In the genomic region with DNA sequence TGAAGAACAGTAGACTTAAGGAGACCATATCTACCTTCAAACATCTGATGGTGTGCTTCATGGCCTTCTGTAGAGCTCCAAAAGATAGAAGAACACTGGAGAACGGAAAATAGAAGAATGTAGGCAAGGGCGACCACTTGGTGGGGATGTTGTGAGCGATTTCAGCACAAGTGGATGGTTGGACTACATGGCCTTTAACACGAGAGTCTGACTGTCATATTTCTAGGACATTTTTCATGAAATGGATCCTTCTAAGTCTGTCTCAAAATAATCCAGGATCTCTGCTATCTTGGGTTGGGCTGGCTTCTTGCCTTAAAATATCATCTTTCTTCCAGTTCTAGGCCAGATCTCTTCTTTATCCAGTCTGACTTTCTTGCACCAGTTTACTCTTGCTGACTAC, we compare ENCODE assay signal across 12 cellular contexts. TPM values are rescaled to one million over a fixed set of nuclear protein-coding genes. Genes with fewer than 3 reads are reported as not detected.
DNase-seq lines count a peak whose midpoint lies in the region; ATAC-seq and TF ChIP-seq lines count a peak whose summit lies in the region.
"Had no signal": no experiment of that assay in that cellular context is flagged by ENCODE, and none has a peak within 500 bp of the region (broad histone marks: within the 10 kb centered on the region; RNA-seq: fewer than 3 reads in every experiment).

No MANE protein-coding gene starts in this region.

- no TSS peak for BruUV-seq in PC-3 (replicated peaks; lab: Mats Ljungman, UMichigan)

- CTCF ChIA-PET in PC-3 (lab: Charles Lee) = no interaction called here

- 0 out of 2 replicates have a peak, but pooled peaks cover 2% of the 10 kb centered on the region for H4K20me1 ChIP-seq in PC-3 (ENCODE audit: low read length)

- H3F3A ChIP-seq in PC-3 (ENCODE audit: low read length, unreplicated experiment) = no peaks in the 10 kb centered on the region

- H3K4me1 ChIP-seq in heart left ventricle (peaks cover 0 to 22% (median 4%) of the 10 kb centered on the region in 12 donors), right atrium auricular region (peaks cover 0 to 7% of the 10 kb centered on the region in 2 donors), PC-3 (ENCODE audit: insufficient read depth, low read length) (peaks cover 32% of the 10 kb centered on the region)
- H3K4me1 ChIP-seq: lower lobe of right lung had no signal

- peak overlapping the region; percentile 43; the same call in 1 of the 2 replicates for H3K9ac ChIP-seq in PC-3 (ENCODE audit: low read length)

- no peaks in the 10 kb centered on the region for H3K9me3 ChIP-seq in heart left ventricle
- no peaks in the 10 kb centered on the region for H3K9me3 ChIP-seq in right atrium auricular region
- H3K9me3 ChIP-seq in PC-3 (ENCODE audit: low read length) = no peaks in the 10 kb centered on the region
- H3K9me3 ChIP-seq: lower lobe of right lung had no signal

- no peaks in the 10 kb centered on the region for H3K36me3 ChIP-seq in heart left ventricle
- H3K36me3 ChIP-seq in right atrium auricular region = no peaks in the 10 kb centered on the region
- H3K36me3 ChIP-seq in PC-3 (ENCODE audit: low read depth, low read length) = peaks cover 3% of the 10 kb centered on the region; the same call in 1 of the 2 replicates
- H3K36me3 ChIP-seq: cardiac muscle cell, lower lobe of right lung had no signal

- no peak overlapping the region for H3K4me3 ChIP-seq in heart left ventricle
- no peak overlapping the region for H3K4me3 ChIP-seq in right atrium auricular region
- no peak overlapping the region for H3K4me3 ChIP-seq in PC-3 (ENCODE audit: low read length)
- H3K4me3 ChIP-seq in fibroblast of mammary gland (ENCODE audit: control insufficient read depth, low read depth, low read length) = no peak overlapping the region
- H3K4me3 ChIP-seq: cardiac muscle cell, lower lobe of right lung had no signal

- no peaks in the 10 kb centered on the region for H3K9me2 ChIP-seq in PC-3 (replicated peaks; ENCODE audit: low read length)

- peak in 9 of 12 donors; percentile 14 to 41 (median 26) for TF ChIP-seq CTCF in heart left ventricle (IDR thresholded peaks at IDR 0.05)
- peak in 1 of 2 donors; percentile 50 for TF ChIP-seq CTCF in right atrium auricular region (IDR thresholded peaks at IDR 0.05)
- peak; percentile 35; the same call in 1 of the 2 replicates for TF ChIP-seq CTCF in PC-3 (conservative IDR thresholded peaks at IDR 0.05; ENCODE audit: low read depth, low read length)
- TF ChIP-seq CTCF in fibroblast of mammary gland (conservative IDR thresholded peaks at IDR 0.05; ENCODE audit: control insufficient read depth, insufficient read depth, low read depth, low read length) = no peak

- peaks cover 35% of the 10 kb centered on the region for H3K79me2 ChIP-seq in PC-3 (ENCODE audit: low read length)

- WGBS in heart left ventricle, 4 donors = 47 to 61% (median 52%) methylated on average over 4 of the region's 4 CpGs

- ATAC-seq in heart left ventricle = no peak
- no peak for ATAC-seq in PC-3
- ATAC-seq in HG03565 (IDR thresholded peaks at IDR 0.05; ENCODE audit: unreplicated experiment) = no peak
- ATAC-seq in GM18858 (IDR thresholded peaks at IDR 0.05; ENCODE audit: unreplicated experiment) = no peak
- ATAC-seq: lower lobe of right lung had no signal

- intact Hi-C loops in heart left ventricle (cut with DNase I) = loop anchor here (5.0 to 10.0 kb wide), 8 partner anchors 62 to 1307 kb away; no protein-coding TSS in a partner anchor
- intact Hi-C loops in PC-3 (cut with micrococcal nuclease) = loop anchor here (10.0 kb wide), 2 partner anchors 215 to 525 kb away; no protein-coding TSS in a partner anchor

- TF ChIP-seq POLR2A in heart left ventricle (IDR thresholded peaks at IDR 0.05) = no peak

- no peak overlapping the region for H2AFZ ChIP-seq in PC-3 (ENCODE audit: low read length)

- H3K27ac ChIP-seq in heart left ventricle = peak overlapping the region in 1 of 12 donors; percentile 23
- H3K27ac ChIP-seq in right atrium auricular region = no peak overlapping the region
- peak overlapping the region; percentile 85 for H3K27ac ChIP-seq in PC-3 (ENCODE audit: low read length)

- peak overlapping the region; percentile 59; the same call in 1 of the 2 replicates for H3K4me2 ChIP-seq in PC-3 (ENCODE audit: low read length)

- DNase-seq in heart left ventricle = peak in 1 of 5 donors; percentile 24
- DNase-seq in right atrium auricular region (ENCODE audit: low spot score) = no peak
- no peak for DNase-seq in PC-3
- peak; percentile 16 for DNase-seq in fibroblast of mammary gland (ENCODE audit: low read depth)
- no peak for DNase-seq in EL
- no peak for DNase-seq in DMS79 (lab: John Stamatoyannopoulos, UW)
- DNase-seq: DMS 273 treated with DMSO at 0.1 percent for 48 hours, lower lobe of right lung, NCI-H2029 treated with DMSO at 0.1 percent for 48 hours had no signal

- POLR2A ChIA-PET in PC-3 (lab: Charles Lee; ENCODE audit: unreplicated experiment) = no interaction called here

- H3K27me3 ChIP-seq in heart left ventricle (no peaks in the 10 kb centered on the region), right atrium auricular region (no peaks in the 10 kb centered on the region), PC-3 (ENCODE audit: low read length) (no peaks in the 10 kb centered on the region)
- H3K27me3 ChIP-seq: cardiac muscle cell had no signal

RNA-seq across cellular contexts. Expression of a gene that starts 1.3 kb away (rescaled TPM):
- total RNA-seq in heart left ventricle (100 to 1,000 TPM in 1 of 9 donors, 10 to 100 TPM in 8; 21.0 to 146 (median 36.6) TPM), right atrium auricular region (10 to 100 TPM; 13.3 to 24.3 TPM), PC-3 (2014; rRNA removed) (122 and 123 TPM in 2 replicates)
- polyA plus RNA-seq in heart left ventricle = 10 to 100 TPM; 19.2 to 32.0 TPM
